ENCODE assay signal across 18 cellular contexts in genomic region chr3:146138904-146139303, GRCh38. TPM values are rescaled to one million over a fixed set of nuclear protein-coding genes. Genes with fewer than 3 reads are reported as not detected.
"Had no signal": no experiment of that assay in that cellular context is flagged by ENCODE, and none has a peak within 500 bp of the region (broad histone marks: within the 10 kb centered on the region; RNA-seq: fewer than 3 reads in every experiment).

No MANE protein-coding gene starts in this region.

- H2AFZ ChIP-seq: parathyroid adenoma had no signal

- H3K9ac ChIP-seq: parathyroid adenoma had no signal

- H3K36me3 ChIP-seq: breast epithelium, heart right ventricle, lower lobe of right lung, neutrophil, upper lobe of left lung had no signal

- H3K9me3 ChIP-seq: breast epithelium, heart right ventricle, lower lobe of right lung, neutrophil, upper lobe of left lung had no signal

- DNase-seq: activated CD4-positive, alpha-beta T cell treated with anti-CD3 and anti-CD28 coated beads, Interleukin-2, amount 10 ng/mL, durations not matched to agents 24 days and 14 days; activated CD8-positive, alpha-beta T cell treated with anti-CD3 and anti-CD28 coated beads for 36 hours; activated naive CD4-positive, alpha-beta T cell treated with Interleukin-2 at 50 U/mL for 16 hours; activated naive CD8-positive, alpha-beta T cell treated with anti-CD3 and anti-CD28 coated beads, Interleukin-2, amount 10 ng/mL, durations not matched to agents 7 days and 5 days; activated T-cell treated with anti-CD3 and anti-CD28 coated beads, Interleukin-2, amount 50 U/mL, for 1 hour; aorta; effector CD4-positive, alpha-beta T cell; heart right ventricle; immature natural killer cell; lower lobe of right lung; stimulated activated CD4-positive, alpha-beta T cell treated with anti-CD3 and anti-CD28 coated beads, Interleukin-12 subunit alpha, Interleukin-12 subunit beta, amount 100 ng/mL, for 4 hours; stimulated activated CD4-positive, alpha-beta T cell treated with anti-CD3 and anti-CD28 coated beads, Interleukin-2, amount 100 ng/mL, for 24 hours; stimulated activated naive CD8-positive, alpha-beta T cell treated with anti-CD3 and anti-CD28 coated beads, Interleukin-15, Interleukin-2, amounts not matched to agents 100 U/mL and 50 U/mL, for 24 hours; T1000; upper lobe of left lung had no signal

- H3K4me3 ChIP-seq: breast epithelium, heart right ventricle, lower lobe of right lung, upper lobe of left lung had no signal

- H3K27ac ChIP-seq: breast epithelium, lower lobe of right lung, neutrophil, parathyroid adenoma, upper lobe of left lung had no signal

- H3K27me3 ChIP-seq: breast epithelium, heart right ventricle, neutrophil, upper lobe of left lung had no signal

RNA-seq across cellular contexts. Expression of gene PLOD2, which starts 22.1 kb away (rescaled TPM):
- polyA plus RNA-seq: immature natural killer cell had no signal
